12 cellular contexts compared by ENCODE assay signal in the genomic region with DNA sequence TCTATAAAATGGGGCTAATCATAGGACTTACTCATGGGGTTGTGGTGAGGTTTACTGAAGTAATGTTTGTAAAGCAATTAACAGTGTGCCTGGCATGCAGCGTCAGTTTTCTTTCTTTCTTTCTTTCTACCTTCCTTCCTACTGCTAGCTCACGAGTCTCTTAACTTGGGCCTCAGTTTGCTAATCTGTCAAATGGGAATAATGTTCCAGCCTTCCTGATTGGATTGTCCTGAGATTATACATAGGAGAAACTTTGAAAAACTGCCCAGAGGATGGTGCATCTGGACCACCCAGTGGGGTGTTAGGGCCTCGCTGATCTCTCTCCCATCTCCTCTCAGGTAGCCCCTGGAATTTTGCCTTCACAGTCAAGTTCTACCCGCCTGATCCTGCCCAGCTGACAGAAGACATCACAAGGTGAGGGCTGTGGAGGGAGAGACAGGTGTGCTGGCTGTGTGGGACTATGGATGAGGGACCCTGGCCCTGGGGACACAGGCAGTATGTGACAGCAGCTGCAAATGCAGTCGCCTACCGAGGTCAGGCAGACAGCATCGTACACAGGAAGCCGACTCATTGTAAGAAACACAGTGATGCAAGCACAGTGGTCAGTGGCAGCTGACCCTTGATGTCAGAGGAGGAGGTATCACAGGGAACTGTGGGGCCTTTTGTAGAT. TPM values are rescaled to one million over a fixed set of nuclear protein-coding genes. Genes with fewer than 3 reads are reported as not detected.
DNase-seq lines count a peak whose midpoint lies in the region; ATAC-seq and TF ChIP-seq lines count a peak whose summit lies in the region.
"Had no signal": no experiment of that assay in that cellular context is flagged by ENCODE, and none has a peak within 500 bp of the region (broad histone marks: within the 10 kb centered on the region; RNA-seq: fewer than 3 reads in every experiment).

No MANE protein-coding gene starts in this region.

- DNase-seq in AG08396 (ENCODE audit: low spot score) = peak; percentile 79
- DNase-seq in HT1080 (ENCODE audit: low read depth) = peak; percentile 63
- peak; percentile 57 for DNase-seq in astrocyte of the spinal cord (ENCODE audit: low read depth, low spot score)
- no peak for DNase-seq in left lung
- no peak for DNase-seq in GF-D8 (lab: John Stamatoyannopoulos, UW)
- no peak for DNase-seq in activated CD4-positive, CD25-positive, alpha-beta regulatory T cell treated with anti-CD3 and anti-CD28 coated beads, Interleukin-2, amount 50 U/mL, for 72 hours
- DNase-seq in hypothalamus (lab: John Stamatoyannopoulos, UW) = no peak
- no peak for DNase-seq in NCI-H524 treated with DMSO at 0.1 percent for 48 hours (lab: John Stamatoyannopoulos, UW)
- DNase-seq: stimulated activated naive B cell treated with anti-CD40 and anti-IgM and Interleukin-4, amounts not matched to agents 10 μg/mL and 1 μg/mL and 100 μg/mL, for 72 hours had no signal

- H3K4me1 ChIP-seq in left lung = no peaks in the 10 kb centered on the region

- no peaks in the 10 kb centered on the region for H3K27me3 ChIP-seq in left lung
- H3K27me3 ChIP-seq: BLaER1 treated with 17β-estradiol and CSF1 and Interleukin-3, amounts not matched to agents 10 nM and 100 nM; cardiac muscle cell had no signal

- intact Hi-C loops in left lung (cut with DNase I) = no loop called here

- TF ChIP-seq CTCF in astrocyte of the spinal cord (IDR thresholded peaks at IDR 0.05; ENCODE audit: low read depth, low read length) (no peak), left lung (IDR thresholded peaks at IDR 0.05) (no peak)

- H3K4me3 ChIP-seq in astrocyte of the spinal cord (ENCODE audit: low read depth, low read length) (no peak overlapping the region), left lung (no peak overlapping the region)
- H3K4me3 ChIP-seq: BLaER1 treated with 17β-estradiol and CSF1 and Interleukin-3, amounts not matched to agents 10 nM and 100 nM; cardiac muscle cell had no signal

- peaks cover 0 to 6% of the 10 kb centered on the region in 2 donors for H3K36me3 ChIP-seq in left lung

- H3K27ac ChIP-seq in left lung = no peak overlapping the region
- H3K27ac ChIP-seq: cardiac muscle cell, KMS-11 had no signal

- peak; percentile 22 for ATAC-seq in left lung

- in situ Hi-C loops in astrocyte of the spinal cord (cut with HindIII; ENCODE audit: low sequenced_read_pairs) = no loop called here

- no peaks in the 10 kb centered on the region for H3K9me3 ChIP-seq in left lung
- H3K9me3 ChIP-seq: BLaER1 treated with 17β-estradiol and CSF1 and Interleukin-3, amounts not matched to agents 10 nM and 100 nM had no signal

RNA-seq across cellular contexts. Expression of a gene that starts 27.5 kb away (rescaled TPM):
- total RNA-seq in HT1080 (2014; rRNA removed; shearing (Covaris generic)) = 19.8 and 31.3 TPM in 2 replicates
- 27.1 and 35.5 TPM in 2 replicates for polyA plus RNA-seq in HT1080 (2015; cell fraction: cytosol; rRNA removed)
- polyA plus RNA-seq in HT1080 (2015; cell fraction: nucleus; rRNA removed) = 16.1 and 20.1 TPM in 2 replicates
- 10 to 100 TPM; 41.5 to 80.1 TPM for total RNA-seq in left lung

RNA-seq across cellular contexts. Expression of a gene that starts 54.2 kb away (rescaled TPM):
- 34.5 and 50.1 TPM in 2 replicates for total RNA-seq in HT1080 (2014; rRNA removed; shearing (Covaris generic))
- polyA plus RNA-seq in HT1080 (2015; cell fraction: cytosol; rRNA removed) = 25.3 and 27.3 TPM in 2 replicates
- polyA plus RNA-seq in HT1080 (2015; cell fraction: nucleus; rRNA removed) = 35.4 and 39.0 TPM in 2 replicates
- total RNA-seq in left lung = 10 to 100 TPM; 23.1 to 23.4 TPM

Comparison
In these comparisons a context has a peak if more than half of its experiments do, and no peak if none do; other contexts are left out.
1. DNase-seq: peak in AG08396 (single experiment), HT1080 (single experiment) and astrocyte of the spinal cord (single experiment); none in left lung (0 of 2), GF-D8 (single experiment), activated CD4-positive, CD25-positive, alpha-beta regulatory T cell treated with anti-CD3 and anti-CD28 coated beads, Interleukin-2, amount 50 U/mL, for 72 hours (single experiment), hypothalamus (0 of 51) and NCI-H524 treated with DMSO at 0.1 percent for 48 hours (single experiment).